9 cellular contexts compared by ENCODE assay signal in genomic region chr15:70121656-70122297, GRCh38. TPM values are rescaled to one million over a fixed set of nuclear protein-coding genes. Genes with fewer than 3 reads are reported as not detected.
DNase-seq lines count a peak whose midpoint lies in the region; ATAC-seq and TF ChIP-seq lines count a peak whose summit lies in the region.
"Had no signal": no experiment of that assay in that cellular context is flagged by ENCODE, and none has a peak within 500 bp of the region (broad histone marks: within the 10 kb centered on the region; RNA-seq: fewer than 3 reads in every experiment).

No MANE protein-coding gene starts in this region.

- POLR2A ChIA-PET in activated CD8-positive, alpha-beta T cell treated with anti-CD3 and anti-CD28 coated beads, Interleukin-2, amount 10 ng/mL, durations not matched to agents 7 days and 5 days (lab: Charles Lee), result no interaction called here

- DNase-seq in GM13976 (ENCODE audit: low spot score), result no peak
- peak; percentile 86 for DNase-seq in RPMI7951 (ENCODE audit: low read depth)
- DNase-seq in sigmoid colon, result peak; percentile 94
- DNase-seq in activated CD8-positive, alpha-beta T cell treated with anti-CD3 and anti-CD28 coated beads, Interleukin-2, amount 10 ng/mL, durations not matched to agents 7 days and 5 days, result no peak
- DNase-seq in activated T-cell treated with anti-CD3 and anti-CD28 coated beads for 4 hours, result no peak
- no peak for DNase-seq in COR-L47 (lab: John Stamatoyannopoulos, UW)
- DNase-seq in natural killer cell treated with Interleukin-12 subunit alpha and Interleukin-12 subunit beta and Interleukin-15 and Interleukin-18, amount 100 ng/mL, for 72 hours (ENCODE audit: low spot score), result no peak

- in situ Hi-C loops in GM13976 (cut with MboI; ENCODE audit: low sequenced_read_pairs, unreplicated experiment), result no loop called here

- H3K27ac Mint-ChIP-seq in activated CD8-positive, alpha-beta T cell treated with anti-CD3 and anti-CD28 coated beads, Interleukin-2, amount 10 ng/mL, durations not matched to agents 7 days and 5 days, result no peak overlapping the region
- H3K27ac Mint-ChIP-seq in natural killer cell treated with Interleukin-12 subunit alpha and Interleukin-12 subunit beta and Interleukin-15 and Interleukin-18, amount 100 ng/mL, for 72 hours, result no peak overlapping the region

- CTCF ChIA-PET in activated CD8-positive, alpha-beta T cell treated with anti-CD3 and anti-CD28 coated beads, Interleukin-2, amount 10 ng/mL, durations not matched to agents 7 days and 5 days (lab: Charles Lee), result no interaction called here

- no peak overlapping the region for H3K4me3 Mint-ChIP-seq in activated CD8-positive, alpha-beta T cell treated with anti-CD3 and anti-CD28 coated beads, Interleukin-2, amount 10 ng/mL, durations not matched to agents 7 days and 5 days
- H3K4me3 Mint-ChIP-seq in natural killer cell treated with Interleukin-12 subunit alpha and Interleukin-12 subunit beta and Interleukin-15 and Interleukin-18, amount 100 ng/mL, for 72 hours, result no peak overlapping the region

- H3K9me3 ChIP-seq in gastroesophageal sphincter (no peaks in the 10 kb centered on the region), sigmoid colon (no peaks in the 10 kb centered on the region)

- peak overlapping the region in 3 of 4 donors; percentile 38 to 66 (median 57) for H3K27ac ChIP-seq in gastroesophageal sphincter
- H3K27ac ChIP-seq in sigmoid colon, result peak overlapping the region; percentile 59 to 75 (median 64)
- H3K27ac ChIP-seq: cardiac muscle cell had no signal

- no peaks in the 10 kb centered on the region for H3K4me1 Mint-ChIP-seq in activated CD8-positive, alpha-beta T cell treated with anti-CD3 and anti-CD28 coated beads, Interleukin-2, amount 10 ng/mL, durations not matched to agents 7 days and 5 days (ENCODE audit: low read depth)
- peaks cover 5 to 9% of the 10 kb centered on the region in 2 donors for H3K4me1 Mint-ChIP-seq in natural killer cell treated with Interleukin-12 subunit alpha and Interleukin-12 subunit beta and Interleukin-15 and Interleukin-18, amount 100 ng/mL, for 72 hours (ENCODE audit: low read depth in 2 of 2)

- TF ChIP-seq POLR2A in gastroesophageal sphincter (IDR thresholded peaks at IDR 0.05), result no peak
- TF ChIP-seq POLR2A in sigmoid colon (IDR thresholded peaks at IDR 0.05), result no peak

- TF ChIP-seq EP300 in gastroesophageal sphincter (IDR thresholded peaks at IDR 0.05) (no peak), sigmoid colon (IDR thresholded peaks at IDR 0.05) (peak in 1 of 4 donors; percentile 21)

- H3K36me3 Mint-ChIP-seq in activated CD8-positive, alpha-beta T cell treated with anti-CD3 and anti-CD28 coated beads, Interleukin-2, amount 10 ng/mL, durations not matched to agents 7 days and 5 days (ENCODE audit: low read depth), result no peaks in the 10 kb centered on the region
- H3K36me3 Mint-ChIP-seq in natural killer cell treated with Interleukin-12 subunit alpha and Interleukin-12 subunit beta and Interleukin-15 and Interleukin-18, amount 100 ng/mL, for 72 hours, result no peaks in the 10 kb centered on the region

- H3K27me3 Mint-ChIP-seq in activated CD8-positive, alpha-beta T cell treated with anti-CD3 and anti-CD28 coated beads, Interleukin-2, amount 10 ng/mL, durations not matched to agents 7 days and 5 days (ENCODE audit: low read depth), result peaks cover 24% of the 10 kb centered on the region
- peaks cover 15 to 28% of the 10 kb centered on the region in 2 donors for H3K27me3 Mint-ChIP-seq in natural killer cell treated with Interleukin-12 subunit alpha and Interleukin-12 subunit beta and Interleukin-15 and Interleukin-18, amount 100 ng/mL, for 72 hours

- peaks cover 0 to 39% (median 18%) of the 10 kb centered on the region in 3 donors for H3K4me1 ChIP-seq in gastroesophageal sphincter
- peaks cover 0 to 27% (median 24%) of the 10 kb centered on the region in 4 donors for H3K4me1 ChIP-seq in sigmoid colon

- H3K27me3 ChIP-seq in gastroesophageal sphincter, result no peaks in the 10 kb centered on the region
- H3K27me3 ChIP-seq in sigmoid colon, result no peaks in the 10 kb centered on the region

- 44 to 52% methylated on average over 7 of the region's 8 CpGs for WGBS in gastroesophageal sphincter (ENCODE audit: low coverage in 1 of 2), 2 donors
- WGBS in sigmoid colon, 2 donors, result 48 to 68% methylated on average over 8 of the region's 8 CpGs

- intact Hi-C loops in sigmoid colon (cut with DNase I), result no loop called here

- H3K9me3 Mint-ChIP-seq in activated CD8-positive, alpha-beta T cell treated with anti-CD3 and anti-CD28 coated beads, Interleukin-2, amount 10 ng/mL, durations not matched to agents 7 days and 5 days (ENCODE audit: insufficient read depth), result no peaks in the 10 kb centered on the region
- H3K9me3 Mint-ChIP-seq in natural killer cell treated with Interleukin-12 subunit alpha and Interleukin-12 subunit beta and Interleukin-15 and Interleukin-18, amount 100 ng/mL, for 72 hours, result no peaks in the 10 kb centered on the region

- TF ChIP-seq CTCF in GM13976 (IDR thresholded peaks at IDR 0.05; ENCODE audit: borderline replicate concordance, control extremely low read depth, extremely low read depth, insufficient read depth, missing control alignments), result peak; percentile 15
- no peak for TF ChIP-seq CTCF in gastroesophageal sphincter (IDR thresholded peaks at IDR 0.05)
- no peak for TF ChIP-seq CTCF in sigmoid colon (IDR thresholded peaks at IDR 0.05)

- ATAC-seq in gastroesophageal sphincter, result peak; percentile 92
- ATAC-seq in activated CD8-positive, alpha-beta T cell treated with anti-CD3 and anti-CD28 coated beads, Interleukin-2, amount 10 ng/mL, durations not matched to agents 7 days and 5 days, result no peak
- ATAC-seq in natural killer cell treated with Interleukin-12 subunit alpha and Interleukin-12 subunit beta and Interleukin-15 and Interleukin-18, amount 100 ng/mL, for 72 hours, result no peak

- H3K36me3 ChIP-seq in gastroesophageal sphincter (no peaks in the 10 kb centered on the region), sigmoid colon (no peaks in the 10 kb centered on the region)
- H3K36me3 ChIP-seq: cardiac muscle cell had no signal

- H3K4me3 ChIP-seq in gastroesophageal sphincter (no peak overlapping the region), sigmoid colon (no peak overlapping the region)
- H3K4me3 ChIP-seq: cardiac muscle cell had no signal

RNA-seq across cellular contexts. Expression of gene TLE3, which starts 24.1 kb away (rescaled TPM):
- 20.4 and 24.4 TPM in 2 replicates for total RNA-seq in RPMI7951 (2014; rRNA removed; shearing (Covaris generic))
- total RNA-seq in gastroesophageal sphincter, result 10 to 100 TPM; 32.4 to 81.6 (median 62.6) TPM
- 10 to 100 TPM; 49.5 to 82.0 (median 58.8) TPM for total RNA-seq in sigmoid colon
- polyA plus RNA-seq in sigmoid colon, result 10 to 100 TPM; 16.8 to 39.3 (median 21.0) TPM
- total RNA-seq in activated CD8-positive, alpha-beta T cell treated with anti-CD3 and anti-CD28 coated beads, Interleukin-2, amount 10 ng/mL, durations not matched to agents 7 days and 5 days, result 10 to 100 TPM; 64.0 to 71.1 TPM
- 100 to 1,000 TPM in 1 of 2 donors, 10 to 100 TPM in 1; 57.6 to 128 TPM for total RNA-seq in natural killer cell treated with Interleukin-12 subunit alpha and Interleukin-12 subunit beta and Interleukin-15 and Interleukin-18, amount 100 ng/mL, for 72 hours

Comparison
In these comparisons a context has a peak if more than half of its experiments do, and no peak if none do; other contexts are left out.
1. DNase-seq: peak in RPMI7951 (single experiment) and sigmoid colon (single experiment); none in GM13976 (single experiment), activated CD8-positive, alpha-beta T cell treated with anti-CD3 and anti-CD28 coated beads, Interleukin-2, amount 10 ng/mL, durations not matched to agents 7 days and 5 days (single experiment), activated T-cell treated with anti-CD3 and anti-CD28 coated beads for 4 hours (single experiment), COR-L47 (single experiment) and natural killer cell treated with Interleukin-12 subunit alpha and Interleukin-12 subunit beta and Interleukin-15 and Interleukin-18, amount 100 ng/mL, for 72 hours (single experiment).